7 cellular contexts compared by ENCODE assay signal in the genomic region with DNA sequence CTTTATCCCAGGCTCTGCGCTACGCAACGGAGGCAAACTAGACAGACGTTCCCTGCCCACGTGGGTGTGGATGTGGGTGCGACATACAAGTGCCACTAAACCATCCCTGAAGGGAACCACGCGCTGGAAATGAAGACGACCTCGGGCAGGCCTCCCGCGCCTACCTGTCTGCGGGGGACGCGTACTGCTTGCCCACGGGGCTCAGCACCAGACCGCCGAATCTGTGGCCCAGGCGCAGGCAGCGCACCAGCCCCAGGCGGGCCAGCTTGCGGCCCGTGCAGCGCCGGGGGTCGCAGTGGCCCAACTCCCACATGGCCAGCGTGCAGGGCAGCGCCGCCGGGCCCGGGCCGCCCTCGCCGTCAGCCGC. TPM values are rescaled to one million over a fixed set of nuclear protein-coding genes. Genes with fewer than 3 reads are reported as not detected.
A peak's percentile ranks its signal among the peaks of the same experiment; 100 is the strongest.
DNase-seq lines count a peak whose midpoint lies in the region; ATAC-seq and TF ChIP-seq lines count a peak whose summit lies in the region.

No MANE protein-coding gene starts in this region.

- TF ChIP-seq CTCF in brain microvascular endothelial cell (IDR thresholded peaks at IDR 0.05; ENCODE audit: low read depth, low read length, missing control alignments) (no peak), lower lobe of right lung (IDR thresholded peaks at IDR 0.05) (no peak)

- DNase-seq in brain microvascular endothelial cell (no peak), lower lobe of right lung (no peak), aorta (no peak), NCI-H226 (no peak)

- H3K4me1 ChIP-seq in lower lobe of right lung (peaks cover 35% of the 10 kb centered on the region), aorta (ENCODE audit: control insufficient read depth in 1 of 2, insufficient read depth in 2 of 2, low read length in 2 of 2) (no peaks in the 10 kb centered on the region)

- intact Hi-C loops in lower lobe of right lung (cut with DNase I) (no loop called here), aorta (cut with DNase I) (loop anchor here in 1 of 2 donors (5.0 kb wide), 1 partner anchor 71 kb away; a partner anchor contains a TSS)

- peak; percentile 7 for ATAC-seq in GM19397 (IDR thresholded peaks at IDR 0.05; ENCODE audit: unreplicated experiment)
- peak; percentile 22 for ATAC-seq in HG03460 (IDR thresholded peaks at IDR 0.05; ENCODE audit: unreplicated experiment)
- peak; percentile 2 to 20 for ATAC-seq in lower lobe of right lung
- peak; percentile 15 for ATAC-seq in aorta (ENCODE audit: low FRiP score)
- ATAC-seq in HG02884 (IDR thresholded peaks at IDR 0.05; ENCODE audit: unreplicated experiment), result no peak

- in situ Hi-C loops in brain microvascular endothelial cell (cut with HindIII; ENCODE audit: low pct_ligation_motif_present, low sequenced_read_pairs), result no loop called here

- H3K27ac ChIP-seq in brain microvascular endothelial cell (peak overlapping the region; percentile 29), lower lobe of right lung (peak overlapping the region; percentile 83), aorta (ENCODE audit: low read depth in 1 of 2, low read length in 2 of 2) (no peak overlapping the region)

- WGBS in aorta, 2 donors, result 1% methylated on average over 30 to 35 of the region's 35 CpGs

- H3K27me3 ChIP-seq in brain microvascular endothelial cell (replicated peaks), result no peaks in the 10 kb centered on the region
- no peaks in the 10 kb centered on the region for H3K27me3 ChIP-seq in lower lobe of right lung (ENCODE audit: low read depth)
- H3K27me3 ChIP-seq in aorta (ENCODE audit: control insufficient read depth in 1 of 2, insufficient read depth in 2 of 2, low read length in 1 of 2), result no peaks in the 10 kb centered on the region

- no peaks in the 10 kb centered on the region for H3K9me3 ChIP-seq in lower lobe of right lung
- no peaks in the 10 kb centered on the region for H3K9me3 ChIP-seq in aorta (ENCODE audit: control insufficient read depth, low read length)

- H3K36me3 ChIP-seq in brain microvascular endothelial cell (replicated peaks) (peaks cover 17% of the 10 kb centered on the region), lower lobe of right lung (peaks cover 30% of the 10 kb centered on the region), aorta (ENCODE audit: control insufficient read depth in 1 of 2, insufficient read depth in 2 of 2, low read length in 1 of 2) (no peaks in the 10 kb centered on the region)

- H3K4me3 ChIP-seq in brain microvascular endothelial cell (ENCODE audit: low read depth, low read length) (peak overlapping the region; percentile 81), lower lobe of right lung (peak overlapping the region; percentile 99), aorta (ENCODE audit: low read length in 2 of 2) (peak overlapping the region; percentile 67 to 70)

RNA-seq across cellular contexts. Expression of a gene that starts 0.5 kb away (rescaled TPM):
- total RNA-seq in lower lobe of right lung (39.5 TPM), aorta (10 to 100 TPM; 32.1 to 37.5 TPM)
- 10 to 100 TPM; 68.4 to 88.0 TPM for polyA plus RNA-seq in aorta

RNA-seq across cellular contexts. Expression of a gene that starts 0.5 kb away (rescaled TPM):
- total RNA-seq in lower lobe of right lung (89.5 TPM), aorta (10 to 100 TPM; 45.3 to 55.1 TPM)
- polyA plus RNA-seq in aorta, result 10 to 100 TPM; 33.7 to 74.1 TPM

RNA-seq across cellular contexts. Expression of a gene that starts 17.8 kb away (rescaled TPM):
- total RNA-seq in lower lobe of right lung (8.4 TPM), aorta (1 to 10 TPM; 1.2 to 3.1 TPM)
- 1 to 10 TPM; 1.1 to 2.6 TPM for polyA plus RNA-seq in aorta

RNA-seq across cellular contexts. Expression of a gene that starts 41.8 kb away (rescaled TPM):
- total RNA-seq in lower lobe of right lung (93.4 TPM), aorta (10 to 100 TPM; 81.7 to 86.7 TPM)
- polyA plus RNA-seq in aorta, result 10 to 100 TPM; 35.7 to 63.1 TPM

Comparison
In these comparisons a context has a peak if more than half of its experiments do, and no peak if none do; other contexts are left out.
1. H3K27ac ChIP-seq: peak in brain microvascular endothelial cell (single experiment) and lower lobe of right lung (single experiment); none in aorta (0 of 2).
2. Peak in every context shown above with its lines, with median percentiles within 50 percentile points of each other: H3K4me3 ChIP-seq.